Comparison of ENCODE assay signal across 9 cellular contexts in genomic region chr12:94244165-94245133, GRCh38.
DNase-seq lines count a peak whose midpoint lies in the region; ATAC-seq and TF ChIP-seq lines count a peak whose summit lies in the region.
"Had no signal": no experiment of that assay in that cellular context is flagged by ENCODE, and none has a peak within 500 bp of the region (broad histone marks: within the 10 kb centered on the region; RNA-seq: fewer than 3 reads in every experiment).

No MANE protein-coding gene starts in this region.

- H3K4me3 ChIP-seq in GM12864 (ENCODE audit: low read depth, low read length) (no peak overlapping the region), upper lobe of left lung (no peak overlapping the region), ovary (no peak overlapping the region)
- H3K4me3 ChIP-seq: ascending aorta had no signal

- peak; percentile 52 for DNase-seq in GM12864 (ENCODE audit: low read depth)
- peak; percentile 18 for DNase-seq in HCEC 1CT
- peak; percentile 24 for DNase-seq in OCI-M2 (lab: John Stamatoyannopoulos, UW; ENCODE audit: unreplicated experiment)
- DNase-seq in upper lobe of left lung = peak in 1 of 2 donors; percentile 66
- no peak for DNase-seq in dedifferentiated amniotic fluid mesenchymal stem cell (ENCODE audit: extremely low spot score)
- DNase-seq in ovary = no peak
- no peak for DNase-seq in NCI-H2227 treated with DMSO at 0.1 percent for 48 hours (lab: John Stamatoyannopoulos, UW)

- TF ChIP-seq POLR2A in upper lobe of left lung (IDR thresholded peaks at IDR 0.05) (no peak), ovary (IDR thresholded peaks at IDR 0.05) (no peak)

- TF ChIP-seq EP300 in upper lobe of left lung (IDR thresholded peaks at IDR 0.05) (no peak), ovary (IDR thresholded peaks at IDR 0.05) (no peak)

- no peaks in the 10 kb centered on the region for H3K9me3 ChIP-seq in upper lobe of left lung
- no peaks in the 10 kb centered on the region for H3K9me3 ChIP-seq in ovary
- H3K9me3 ChIP-seq: ascending aorta had no signal

- peak overlapping the region; percentile 25 for H3K27ac Mint-ChIP-seq in dendritic cell treated with granulocyte-macrophage colony-stimulating factor and Interleukin-4, amounts not matched to agents 40 ng/mL and 50 ng/mL, for 4 days

- 67 to 73% methylated on average over 11 of the region's 11 CpGs for WGBS in upper lobe of left lung, 2 donors
- WGBS in ovary, 3 donors = 81 to 94% (median 83%) methylated on average over 11 of the region's 11 CpGs

- H3K4me1 Mint-ChIP-seq in dendritic cell treated with granulocyte-macrophage colony-stimulating factor and Interleukin-4, amounts not matched to agents 40 ng/mL and 50 ng/mL, for 4 days (ENCODE audit: low read depth) = peaks cover 67% of the 10 kb centered on the region

- intact Hi-C loops in dendritic cell treated with granulocyte-macrophage colony-stimulating factor and Interleukin-4, amounts not matched to agents 40 ng/mL and 50 ng/mL, for 4 days (cut with micrococcal nuclease) = loop anchor here (5.0 kb wide), 1 partner anchor 702 kb away; no protein-coding TSS in a partner anchor
- intact Hi-C loops in ovary (cut with DNase I) = no loop called here

- H3K27me3 Mint-ChIP-seq in dendritic cell treated with granulocyte-macrophage colony-stimulating factor and Interleukin-4, amounts not matched to agents 40 ng/mL and 50 ng/mL, for 4 days = peaks cover 4% of the 10 kb centered on the region

- H3K9me3 Mint-ChIP-seq in dendritic cell treated with granulocyte-macrophage colony-stimulating factor and Interleukin-4, amounts not matched to agents 40 ng/mL and 50 ng/mL, for 4 days = no peaks in the 10 kb centered on the region

- no peak overlapping the region for H3K4me3 Mint-ChIP-seq in dendritic cell treated with granulocyte-macrophage colony-stimulating factor and Interleukin-4, amounts not matched to agents 40 ng/mL and 50 ng/mL, for 4 days

- peaks cover 0 to 18% (median 0%) of the 10 kb centered on the region in 4 donors for H3K36me3 ChIP-seq in upper lobe of left lung
- no peaks in the 10 kb centered on the region for H3K36me3 ChIP-seq in ovary
- H3K36me3 ChIP-seq: ascending aorta had no signal

- peak; percentile 69 to 70 for ATAC-seq in upper lobe of left lung (ENCODE audit: low FRiP score in 2 of 2)

- H3K27ac ChIP-seq in upper lobe of left lung (peak overlapping the region in 3 of 4 donors; percentile 8 to 68 (median 44)), ovary (no peak overlapping the region)
- H3K27ac ChIP-seq: ascending aorta had no signal

- no peaks in the 10 kb centered on the region for H3K36me3 Mint-ChIP-seq in dendritic cell treated with granulocyte-macrophage colony-stimulating factor and Interleukin-4, amounts not matched to agents 40 ng/mL and 50 ng/mL, for 4 days (ENCODE audit: low read depth)

- TF ChIP-seq CTCF in GM12864 (IDR thresholded peaks at IDR 0.05; ENCODE audit: low read depth, low read length, missing control alignments) (no peak), upper lobe of left lung (IDR thresholded peaks at IDR 0.05) (no peak), ovary (IDR thresholded peaks at IDR 0.05) (no peak)

- H3K4me1 ChIP-seq in upper lobe of left lung = peaks cover 0 to 15% (median 5%) of the 10 kb centered on the region in 4 donors
- peaks cover 3% of the 10 kb centered on the region for H3K4me1 ChIP-seq in ovary (ENCODE audit: insufficient read depth)
- H3K4me1 ChIP-seq: ascending aorta had no signal

- no peaks in the 10 kb centered on the region for H3K27me3 ChIP-seq in upper lobe of left lung
- no peaks in the 10 kb centered on the region for H3K27me3 ChIP-seq in ovary
- H3K27me3 ChIP-seq: ascending aorta had no signal

Comparison
In these comparisons a context has a peak if more than half of its experiments do, and no peak if none do; other contexts are left out.
1. DNase-seq: peak in GM12864 (single experiment), HCEC 1CT (single experiment) and OCI-M2 (single experiment); none in dedifferentiated amniotic fluid mesenchymal stem cell (single experiment), ovary (0 of 5) and NCI-H2227 treated with DMSO at 0.1 percent for 48 hours (single experiment).
2. H3K27ac ChIP-seq: peak in upper lobe of left lung (3 of 4); none in ovary (0 of 2).